ENCODE assay signal across 8 cellular contexts in the genomic region with DNA sequence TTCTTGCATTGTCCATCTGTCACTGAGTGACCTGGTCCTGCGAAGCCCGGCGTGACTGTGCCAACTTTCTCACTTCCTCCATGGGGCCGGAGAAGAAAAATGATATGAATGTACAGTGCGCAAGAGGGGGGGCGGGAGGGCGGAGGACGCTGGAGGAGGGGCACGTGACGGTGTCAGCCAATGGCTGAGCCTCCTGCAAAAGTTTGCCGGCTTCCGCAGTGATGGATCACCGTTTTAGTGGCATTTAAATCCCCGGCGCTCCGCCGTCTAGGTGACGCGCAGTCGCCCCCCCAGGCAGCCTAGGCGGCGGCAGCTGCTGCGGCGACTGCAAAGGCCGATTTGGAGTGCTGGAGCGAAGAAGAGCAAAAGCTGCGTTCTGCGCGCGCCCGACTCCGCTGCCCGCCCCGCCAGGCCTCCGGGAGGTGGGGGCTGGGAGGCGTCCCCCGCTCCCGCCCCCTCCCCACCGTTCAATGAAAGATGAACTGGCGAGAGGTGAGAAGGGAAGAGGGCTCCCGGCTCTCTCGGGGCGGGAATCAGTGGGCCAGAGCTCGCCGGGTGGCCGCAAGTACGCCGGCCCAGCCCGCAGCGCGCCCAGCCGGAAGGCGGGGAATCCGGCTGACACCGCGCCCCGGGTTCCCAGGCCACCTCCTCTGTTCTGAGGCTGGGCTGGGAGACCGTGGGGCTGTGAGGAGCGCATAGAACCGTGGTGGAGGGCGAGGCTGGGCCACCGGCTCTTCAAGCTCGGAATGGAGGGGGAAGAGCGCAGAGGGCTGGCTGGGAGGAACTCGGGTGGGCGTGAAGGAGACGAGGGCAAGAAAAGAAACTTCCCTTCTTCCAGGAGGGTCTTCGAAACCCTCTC. TPM values are rescaled to one million over a fixed set of nuclear protein-coding genes. Genes with fewer than 3 reads are reported as not detected.
DNase-seq lines count a peak whose midpoint lies in the region; ATAC-seq and TF ChIP-seq lines count a peak whose summit lies in the region.

Gene HOXA1 (minus strand): TSS at position 104 of the 859 bp plus-strand sequence. CDS start 88 bp downstream, at position 16.

- no peak for TF ChIP-seq CTCF in retinal pigment epithelial cell (conservative IDR thresholded peaks at IDR 0.05; ENCODE audit: low read depth, low read length)

- DNase-seq in GM04503 (ENCODE audit: low read depth), result peak; percentile 26
- peak; percentile 92 for DNase-seq in H7
- peak; percentile 98 for DNase-seq in LoVo (ENCODE audit: low spot score)
- peak; percentile 95 to 96 for DNase-seq in SJCRH30
- peak; percentile 82 for DNase-seq in activated naive CD4-positive, alpha-beta T cell treated with anti-CD3 and anti-CD28 coated beads for 36 hours
- DNase-seq in left cardiac atrium, result peak; percentile 72
- no peak for DNase-seq in retinal pigment epithelial cell (ENCODE audit: low read depth)
- no peak for DNase-seq in 8988T

- peaks cover 82% of the 10 kb centered on the region for H3K27me3 Mint-ChIP-seq in activated naive CD4-positive, alpha-beta T cell treated with anti-CD3 and anti-CD28 coated beads for 36 hours (ENCODE audit: low read depth)

- peak within 1 kb of the TSS; percentile 63 for H3K27ac ChIP-seq in SJCRH30

- no peaks in the 10 kb centered on the region for H3K9me3 Mint-ChIP-seq in activated naive CD4-positive, alpha-beta T cell treated with anti-CD3 and anti-CD28 coated beads for 36 hours

- peak within 1 kb of the TSS; percentile 47 for H3K27ac Mint-ChIP-seq in activated naive CD4-positive, alpha-beta T cell treated with anti-CD3 and anti-CD28 coated beads for 36 hours

- peak; percentile 87 to 88 for ATAC-seq in left cardiac atrium

- no peaks in the 10 kb centered on the region for H3K36me3 Mint-ChIP-seq in activated naive CD4-positive, alpha-beta T cell treated with anti-CD3 and anti-CD28 coated beads for 36 hours (ENCODE audit: low read depth)

- no peaks in the 10 kb centered on the region for H3K9me3 ChIP-seq in SJCRH30 (replicated peaks)

- peaks cover 21% of the 10 kb centered on the region for H3K4me1 Mint-ChIP-seq in activated naive CD4-positive, alpha-beta T cell treated with anti-CD3 and anti-CD28 coated beads for 36 hours (ENCODE audit: low read depth)

- no peaks in the 10 kb centered on the region for H3K36me3 ChIP-seq in H7 (replicated peaks; ENCODE audit: control insufficient read depth, insufficient read depth, low read length)
- H3K36me3 ChIP-seq in SJCRH30, result peaks cover 9% of the 10 kb centered on the region

- peak within 1 kb of the TSS; percentile 39 for H3K4me3 ChIP-seq in H7 (ENCODE audit: insufficient read depth, low read depth, low read length)
- H3K4me3 ChIP-seq in SJCRH30, result peak within 1 kb of the TSS; percentile 65
- peak within 1 kb of the TSS; percentile 19 for H3K4me3 ChIP-seq in retinal pigment epithelial cell (ENCODE audit: low read length)

- H3K27me3 ChIP-seq in H7 (ENCODE audit: control insufficient read depth, insufficient read depth, low read length), result peaks cover 90% of the 10 kb centered on the region
- no peaks in the 10 kb centered on the region for H3K27me3 ChIP-seq in SJCRH30

- H3K4me3 Mint-ChIP-seq in activated naive CD4-positive, alpha-beta T cell treated with anti-CD3 and anti-CD28 coated beads for 36 hours, result peak within 1 kb of the TSS; percentile 80

- CTCF ChIA-PET in activated naive CD4-positive, alpha-beta T cell treated with anti-CD3 and anti-CD28 coated beads for 36 hours (lab: Charles Lee), result interaction anchor here (0.8 kb wide), 1 partner anchor 65 kb away, joined by 3 read pairs; no protein-coding TSS in a partner anchor

- intact Hi-C loops in activated naive CD4-positive, alpha-beta T cell treated with anti-CD3 and anti-CD28 coated beads for 36 hours (cut with micrococcal nuclease), result loop anchor here (1.0 to 10.0 kb wide), 6 partner anchors 38 to 1239 kb away; partner anchors contain the start of genes EVX1 and SKAP2
- intact Hi-C loops in left cardiac atrium (cut with DNase I), result no loop called here

- no peaks in the 10 kb centered on the region for H3K4me1 ChIP-seq in SJCRH30

RNA-seq across cellular contexts. Expression of gene HOXA1, which starts in this region (rescaled TPM):
- total RNA-seq in H7 (2014; rRNA removed; shearing (Covaris generic)), result 0.10 TPM in 1 of 2 replicates, not detected in the other
- total RNA-seq in SJCRH30 (2014; rRNA removed; shearing (Covaris generic)), result 6.8 and 7.3 TPM in 2 replicates
- under 1 TPM; 0.24 to 0.30 TPM for total RNA-seq in activated naive CD4-positive, alpha-beta T cell treated with anti-CD3 and anti-CD28 coated beads for 36 hours
- under 1 TPM; 0.12 to 0.26 TPM for total RNA-seq in left cardiac atrium

Comparison
In these comparisons a context has a peak if more than half of its experiments do, and no peak if none do; other contexts are left out.
1. Peak in DNase-seq and H3K4me3 ChIP-seq in H7; RNA of the gene not detected or under 1 TPM.
2. Peak in DNase-seq in activated naive CD4-positive, alpha-beta T cell treated with anti-CD3 and anti-CD28 coated beads for 36 hours; RNA of the gene not detected or under 1 TPM.
3. Peak in DNase-seq and ATAC-seq in left cardiac atrium; RNA of the gene not detected or under 1 TPM.
4. DNase-seq: peak in GM04503 (single experiment), LoVo (single experiment) and SJCRH30 (2 of 2); none in retinal pigment epithelial cell (single experiment) and 8988T (single experiment).
5. Peak in every context shown above with its lines, with median percentiles within 50 percentile points of each other: H3K4me3 ChIP-seq.